In the genomic region with DNA sequence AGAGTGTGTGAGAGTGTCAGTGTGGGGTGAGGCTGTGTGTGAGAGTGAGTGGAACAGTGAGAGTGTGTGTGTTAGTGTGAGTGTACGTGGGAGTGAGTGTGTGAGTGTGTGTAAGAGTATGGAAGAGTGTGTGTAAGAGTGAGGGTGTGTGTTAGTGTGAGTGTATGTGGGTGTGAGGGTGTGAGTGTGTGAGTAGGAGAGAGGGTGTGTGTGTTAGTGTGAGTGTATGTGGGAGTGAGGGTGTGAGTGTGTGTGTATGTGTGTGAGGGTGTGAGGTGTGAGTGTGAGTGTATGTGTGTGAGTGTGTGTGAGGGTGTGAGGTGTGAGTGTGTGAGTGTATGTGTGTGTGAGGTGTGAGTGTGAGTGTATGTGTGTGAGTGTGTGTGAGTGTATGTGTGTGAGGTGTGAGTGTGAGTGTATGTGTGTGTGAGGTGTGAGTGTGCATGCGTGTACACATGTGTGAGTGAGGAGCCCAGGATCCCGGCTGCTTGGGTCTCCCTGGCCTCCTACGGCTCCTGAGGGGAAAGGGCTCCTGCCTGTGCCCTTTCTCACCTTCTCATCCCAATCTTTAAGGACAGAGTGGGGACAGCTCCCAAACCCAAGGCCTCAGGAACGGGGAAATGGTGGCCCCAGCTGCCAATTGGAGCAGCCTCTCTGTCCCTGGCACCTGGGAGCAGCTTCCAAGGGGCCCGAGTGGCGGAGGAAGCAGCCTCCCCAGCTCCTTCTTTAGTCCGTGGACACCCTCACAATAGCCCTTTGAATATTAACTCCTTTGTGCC, we compare ENCODE assay signal across 2 cellular contexts.
TF ChIP-seq lines count a peak whose summit lies in the region.

No MANE protein-coding gene starts in this region.

TF ChIP-seq in HEK293T, 16 proteins besides CTCF, POLR2A, EP300 and RAD21:
- TF ChIP-seq SP1 (IDR thresholded peaks at IDR 0.05) (no peak), TARDBP (IDR thresholded peaks at IDR 0.05) (0 out of 2 replicates have a peak, but pooled peaks have one; percentile 50), FOXM1 (IDR thresholded peaks at IDR 0.05; ENCODE audit: borderline replicate concordance) (no peak)
TF ChIP-seq in HEK293T: peak in this region for 1.

TF ChIP-seq in H1, 55 proteins besides CTCF, POLR2A, EP300 and RAD21:
- peak; percentile 25 for TF ChIP-seq ASH2L (IDR thresholded peaks at IDR 0.05; ENCODE audit: low read length)
- TF ChIP-seq, protein P1, sequence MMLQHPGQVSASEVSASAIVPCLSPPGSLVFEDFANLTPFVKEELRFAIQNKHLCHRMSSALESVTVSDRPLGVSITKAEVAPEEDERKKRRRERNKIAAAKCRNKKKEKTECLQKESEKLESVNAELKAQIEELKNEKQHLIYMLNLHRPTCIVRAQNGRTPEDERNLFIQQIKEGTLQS (IDR thresholded peaks at IDR 0.05; ENCODE audit: insufficient read depth, low read depth, low read length): no peak
